ENCODE assay signal across 1 cellular context in genomic region chr13:22517544-22517943, GRCh38.
TF ChIP-seq lines count a peak whose summit lies in the region.

No MANE protein-coding gene starts in this region.

TF ChIP-seq in GM23338, 12 proteins besides CTCF, POLR2A, EP300 and RAD21 (continued from another document):
- no peak for TF ChIP-seq ZNF462 (CRISPR knock-in tag; IDR thresholded peaks at IDR 0.05)
- TF ChIP-seq NANOG (IDR thresholded peaks at IDR 0.05; ENCODE audit: borderline replicate concordance), result no peak
